34 cellular contexts compared by ENCODE assay signal in genomic region chrX:73827406-73827805, GRCh38. TPM values are rescaled to one million over a fixed set of nuclear protein-coding genes. Genes with fewer than 3 reads are reported as not detected.
DNase-seq lines count a peak whose midpoint lies in the region; ATAC-seq and TF ChIP-seq lines count a peak whose summit lies in the region.
"Had no signal": no experiment of that assay in that cellular context is flagged by ENCODE, and none has a peak within 500 bp of the region (broad histone marks: within the 10 kb centered on the region; RNA-seq: fewer than 3 reads in every experiment).

No MANE protein-coding gene starts in this region.

- no peaks in the 10 kb centered on the region for H3F3A ChIP-seq in neural progenitor cell (ENCODE audit: low read depth)

- peak overlapping the region; percentile 9 for H3K27ac Mint-ChIP-seq in stimulated activated naive CD8-positive, alpha-beta T cell treated with anti-CD3 and anti-CD28 coated beads, Interleukin-15, Interleukin-2, amounts not matched to agents 100 ng/mL and 50 ng/mL, for 24 hours
- H3K27ac Mint-ChIP-seq in stimulated activated naive CD8-positive, alpha-beta T cell treated with anti-CD3 and anti-CD28 coated beads, Interleukin-15, amount 100 ng/mL, for 72 hours, result no peak overlapping the region
- H3K27ac Mint-ChIP-seq in neural progenitor cell (no peak overlapping the region), glutamatergic neuron (ENCODE audit: unreplicated experiment) (no peak overlapping the region)
- H3K27ac Mint-ChIP-seq: B cell; CD4-positive, alpha-beta memory T cell; CD4-positive, alpha-beta T cell; CD4-positive, CD25-positive, alpha-beta regulatory T cell; CD8-positive, alpha-beta T cell had no signal

- H3K4me1 ChIP-seq in HEK293 (ENCODE audit: control insufficient read depth, insufficient read depth, low read length) (peaks cover 91% of the 10 kb centered on the region), neural progenitor cell (no peaks in the 10 kb centered on the region), hepatocyte (ENCODE audit: insufficient read depth) (no peaks in the 10 kb centered on the region)
- H3K4me1 ChIP-seq: A549, BE2C, BLaER1, Caco-2 had no signal

- peaks cover 96 to 99% of the 10 kb centered on the region in 2 experiments for H3K36me3 ChIP-seq in HEK293 (ENCODE audit: control insufficient read depth in 2 of 2, insufficient read depth in 1 of 2, low read length in 2 of 2)
- H3K36me3 ChIP-seq in neural progenitor cell, result no peaks in the 10 kb centered on the region
- no peaks in the 10 kb centered on the region for H3K36me3 ChIP-seq in hepatocyte (replicated peaks; ENCODE audit: insufficient read depth, low read depth)
- H3K36me3 ChIP-seq: BE2C had no signal

- TF ChIP-seq CTCF in HEK293 (tag by site-specific recombination; IDR thresholded peaks at IDR 0.05), result no peak
- no peak for TF ChIP-seq CTCF in neural progenitor cell (IDR thresholded peaks at IDR 0.05)
- TF ChIP-seq CTCF in glutamatergic neuron (IDR thresholded peaks at IDR 0.05; ENCODE audit: partially characterized antibody, unreplicated experiment), result no peak
- no peak for TF ChIP-seq CTCF in hepatocyte (IDR thresholded peaks at IDR 0.05; ENCODE audit: poor library complexity)

- peaks cover 2% of the 10 kb centered on the region for H3K27me3 Mint-ChIP-seq in stimulated activated naive CD8-positive, alpha-beta T cell treated with anti-CD3 and anti-CD28 coated beads, Interleukin-15, Interleukin-2, amounts not matched to agents 100 ng/mL and 50 ng/mL, for 24 hours
- no peaks in the 10 kb centered on the region for H3K27me3 Mint-ChIP-seq in stimulated activated naive CD8-positive, alpha-beta T cell treated with anti-CD3 and anti-CD28 coated beads, Interleukin-15, amount 100 ng/mL, for 72 hours
- H3K27me3 Mint-ChIP-seq in neural progenitor cell (ENCODE audit: insufficient read depth, low read depth) (no peaks in the 10 kb centered on the region), glutamatergic neuron (ENCODE audit: unreplicated experiment) (no peaks in the 10 kb centered on the region)
- H3K27me3 Mint-ChIP-seq: CD4-positive, CD25-positive, alpha-beta regulatory T cell had no signal

- H4K20me1 ChIP-seq in neural progenitor cell (ENCODE audit: low read depth), result no peaks in the 10 kb centered on the region
- no peaks in the 10 kb centered on the region for H4K20me1 ChIP-seq in hepatocyte (ENCODE audit: insufficient read depth, poor library complexity, severe bottlenecking)

- POLR2A ChIA-PET in HEK293 (lab: Yijun Ruan, JAX), result no interaction called here

- WGBS in hepatocyte (ENCODE audit: low lambda C conversion rate, missing lambda C conversion rate), result 87% methylated on average over 4 of the region's 4 CpGs

- H3K9me3 ChIP-seq in HEK293 (ENCODE audit: control insufficient read depth, insufficient read depth, low read depth, low read length) (no peaks in the 10 kb centered on the region), neural progenitor cell (ENCODE audit: low read depth) (no peaks in the 10 kb centered on the region), hepatocyte (ENCODE audit: low read depth) (no peaks in the 10 kb centered on the region)
- H3K9me3 ChIP-seq: A549; BE2C; BLaER1; BLaER1 treated with 17β-estradiol and CSF1 and Interleukin-3, amounts not matched to agents 10 nM and 100 nM; Caco-2 had no signal

- no peak overlapping the region for H3K4me3 Mint-ChIP-seq in stimulated activated naive CD8-positive, alpha-beta T cell treated with anti-CD3 and anti-CD28 coated beads, Interleukin-15, Interleukin-2, amounts not matched to agents 100 ng/mL and 50 ng/mL, for 24 hours
- no peak overlapping the region for H3K4me3 Mint-ChIP-seq in stimulated activated naive CD8-positive, alpha-beta T cell treated with anti-CD3 and anti-CD28 coated beads, Interleukin-15, amount 100 ng/mL, for 72 hours
- no peak overlapping the region for H3K4me3 Mint-ChIP-seq in neural progenitor cell
- no peak overlapping the region for H3K4me3 Mint-ChIP-seq in glutamatergic neuron (ENCODE audit: unreplicated experiment)
- H3K4me3 Mint-ChIP-seq: B cell; CD14-positive monocyte; CD4-positive, alpha-beta memory T cell; CD4-positive, alpha-beta T cell; CD4-positive, CD25-positive, alpha-beta regulatory T cell; CD8-positive, alpha-beta memory T cell; CD8-positive, alpha-beta T cell had no signal

- H3K4me2 ChIP-seq in neural progenitor cell, result no peak overlapping the region
- no peak overlapping the region for H3K4me2 ChIP-seq in hepatocyte
- H3K4me2 ChIP-seq: A549; BLaER1; BLaER1 treated with 17β-estradiol and CSF1 and Interleukin-3, amounts not matched to agents 10 nM and 100 nM had no signal

- peak overlapping the region; percentile 68 for H2AFZ ChIP-seq in neural progenitor cell (replicated peaks)
- no peak overlapping the region for H2AFZ ChIP-seq in hepatocyte

- no peaks in the 10 kb centered on the region for H3K36me3 Mint-ChIP-seq in stimulated activated naive CD8-positive, alpha-beta T cell treated with anti-CD3 and anti-CD28 coated beads, Interleukin-15, Interleukin-2, amounts not matched to agents 100 ng/mL and 50 ng/mL, for 24 hours (ENCODE audit: low read depth)
- H3K36me3 Mint-ChIP-seq in neural progenitor cell (no peaks in the 10 kb centered on the region), glutamatergic neuron (ENCODE audit: unreplicated experiment) (no peaks in the 10 kb centered on the region)
- H3K36me3 Mint-ChIP-seq: CD8-positive, alpha-beta T cell had no signal

- H3K4me3 ChIP-seq in HEK293 (ENCODE audit: low read depth, low read length) (no peak overlapping the region), neural progenitor cell (no peak overlapping the region), hepatocyte (no peak overlapping the region)
- H3K4me3 ChIP-seq: A549; BLaER1; BLaER1 treated with 17β-estradiol and CSF1 and Interleukin-3, amounts not matched to agents 10 nM and 100 nM had no signal

- CTCF ChIA-PET in HEK293 (lab: Yijun Ruan, JAX), result no interaction called here

- no peak for DNase-seq in stimulated activated naive CD8-positive, alpha-beta T cell treated with anti-CD3 and anti-CD28 coated beads, Interleukin-15, amount 100 ng/mL, for 72 hours
- DNase-seq in neural progenitor cell (ENCODE audit: low spot score) (no peak), glutamatergic neuron (no peak), hepatocyte (ENCODE audit: low spot score) (no peak)
- DNase-seq: 8988T; ACHN; AML-193; BE2C; C1 segment of cervical spinal cord; Caco-2; Calu3; CD4-positive, alpha-beta memory T cell; CD4-positive, alpha-beta T cell; CD4-positive, CD25-positive, alpha-beta regulatory T cell; CD8-positive, alpha-beta memory T cell; CD8-positive, alpha-beta T cell; COR-L47; DMS 273 treated with DMSO at 0.1 percent for 48 hours; DMS153; DMS53; DMS79; DMS79 treated with DMSO at 0.1 percent for 48 hours; DND-41; EL had no signal

- H3K27me3 ChIP-seq in neural progenitor cell (no peaks in the 10 kb centered on the region), hepatocyte (no peaks in the 10 kb centered on the region)
- H3K27me3 ChIP-seq: BE2C; BLaER1; BLaER1 treated with 17β-estradiol and CSF1 and Interleukin-3, amounts not matched to agents 10 nM and 100 nM had no signal

- H3K79me2 ChIP-seq in neural progenitor cell (ENCODE audit: low read depth) (no peaks in the 10 kb centered on the region), hepatocyte (no peaks in the 10 kb centered on the region)

- H3K27ac ChIP-seq in HEK293 (ENCODE audit: extremely low read depth, low read depth, low read length) (peak overlapping the region; percentile 72), neural progenitor cell (no peak overlapping the region), hepatocyte (no peak overlapping the region)
- H3K27ac ChIP-seq: 22Rv1; A549; BLaER1; BLaER1 treated with 17β-estradiol and CSF1 and Interleukin-3, amounts not matched to agents 10 nM and 100 nM; C4-2B had no signal

- no peaks in the 10 kb centered on the region for H3K9me2 ChIP-seq in hepatocyte (replicated peaks; ENCODE audit: insufficient read depth)

- no peak overlapping the region for H3K9ac ChIP-seq in neural progenitor cell
- H3K9ac ChIP-seq: BLaER1; BLaER1 treated with 17β-estradiol and CSF1 and Interleukin-3, amounts not matched to agents 10 nM and 100 nM had no signal

- ATAC-seq in stimulated activated naive CD8-positive, alpha-beta T cell treated with anti-CD3 and anti-CD28 coated beads, Interleukin-15, amount 100 ng/mL, for 72 hours, result no peak
- ATAC-seq: A549; CD8-positive, alpha-beta T cell had no signal

- no peaks in the 10 kb centered on the region for H3K4me1 Mint-ChIP-seq in stimulated activated naive CD8-positive, alpha-beta T cell treated with anti-CD3 and anti-CD28 coated beads, Interleukin-15, Interleukin-2, amounts not matched to agents 100 ng/mL and 50 ng/mL, for 24 hours (ENCODE audit: low read depth)
- no peaks in the 10 kb centered on the region for H3K4me1 Mint-ChIP-seq in stimulated activated naive CD8-positive, alpha-beta T cell treated with anti-CD3 and anti-CD28 coated beads, Interleukin-15, amount 100 ng/mL, for 72 hours
- H3K4me1 Mint-ChIP-seq in neural progenitor cell (no peaks in the 10 kb centered on the region), glutamatergic neuron (ENCODE audit: low read depth, unreplicated experiment) (no peaks in the 10 kb centered on the region)
- H3K4me1 Mint-ChIP-seq: B cell had no signal

- no peaks in the 10 kb centered on the region for H3K9me3 Mint-ChIP-seq in stimulated activated naive CD8-positive, alpha-beta T cell treated with anti-CD3 and anti-CD28 coated beads, Interleukin-15, Interleukin-2, amounts not matched to agents 100 ng/mL and 50 ng/mL, for 24 hours
- H3K9me3 Mint-ChIP-seq in stimulated activated naive CD8-positive, alpha-beta T cell treated with anti-CD3 and anti-CD28 coated beads, Interleukin-15, amount 100 ng/mL, for 72 hours, result no peaks in the 10 kb centered on the region
- H3K9me3 Mint-ChIP-seq in neural progenitor cell (no peaks in the 10 kb centered on the region), glutamatergic neuron (ENCODE audit: unreplicated experiment) (no peaks in the 10 kb centered on the region)
- H3K9me3 Mint-ChIP-seq: CD4-positive, alpha-beta memory T cell; CD4-positive, alpha-beta T cell; CD4-positive, CD25-positive, alpha-beta regulatory T cell; CD8-positive, alpha-beta memory T cell; CD8-positive, alpha-beta T cell had no signal

RNA-seq across cellular contexts. Expression of gene XIST, which starts 25.1 kb away (rescaled TPM):
- total RNA-seq in neural progenitor cell (ENCODE audit: low replicate concordance) (not detected in 2 replicates), glutamatergic neuron (ENCODE audit: unreplicated experiment) (not detected), hepatocyte (not detected in 2 replicates)
- polyA plus RNA-seq in hepatocyte, result 0.01 TPM in 1 of 2 replicates, not detected in the other
- total RNA-seq: A172; B cell; CD4-positive, alpha-beta memory T cell; CD4-positive, alpha-beta T cell; CD8-positive, alpha-beta memory T cell; CD8-positive, alpha-beta T cell had no signal
